ENCODE assay signal across 8 cellular contexts in the genomic region with DNA sequence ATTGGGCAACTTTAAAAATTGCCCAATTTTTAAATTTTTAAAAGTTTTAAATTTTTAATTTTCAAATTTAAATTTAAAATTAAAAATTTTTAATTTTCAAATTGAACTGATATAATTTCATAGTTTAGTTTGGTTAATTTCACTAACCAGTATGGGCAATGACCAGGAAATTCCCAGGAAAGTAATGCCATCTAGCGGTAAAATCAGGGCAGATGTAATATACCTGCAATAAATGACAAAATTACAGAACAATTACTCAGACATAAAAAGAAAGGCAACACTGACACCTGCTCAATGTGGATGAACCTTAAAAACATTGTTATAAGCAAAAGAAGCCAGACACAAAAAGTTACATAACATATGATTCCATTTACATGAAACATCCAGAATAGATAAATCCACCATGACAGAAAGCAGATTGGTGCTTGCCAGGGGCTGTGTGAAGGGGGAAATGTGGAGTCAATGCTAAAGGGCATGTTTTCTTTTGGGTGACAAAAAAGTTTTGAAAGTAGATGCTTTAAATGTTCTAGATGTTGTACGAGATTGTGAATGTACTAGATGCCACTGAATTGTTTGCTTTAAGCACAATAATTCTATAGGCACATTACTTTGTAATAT. TPM values are rescaled to one million over a fixed set of nuclear protein-coding genes. Genes with fewer than 3 reads are reported as not detected.
A peak's percentile ranks its signal among the peaks of the same experiment; 100 is the strongest.
DNase-seq lines count a peak whose midpoint lies in the region; ATAC-seq, FAIRE-seq and TF ChIP-seq lines count a peak whose summit lies in the region.

No MANE protein-coding gene starts in this region.

- POLR2A ChIA-PET in MCF 10A (lab: Yijun Ruan, JAX), result interaction anchor here (1.0 to 2.5 kb wide), 3 partner anchors 11 to 137 kb away, joined by 3 to 18 read pairs (median 3); no protein-coding TSS in a partner anchor

- no peaks in the 10 kb centered on the region for H3K36me3 Mint-ChIP-seq in MCF 10A (ENCODE audit: insufficient read depth, unreplicated experiment)

- H3K9me3 ChIP-seq in kidney (ENCODE audit: control insufficient read depth in 1 of 2, low read length in 2 of 2) (no peaks in the 10 kb centered on the region), tibial artery (no peaks in the 10 kb centered on the region)

- H3K4me1 Mint-ChIP-seq in MCF 10A (ENCODE audit: insufficient read depth, unreplicated experiment), result peaks cover 6% of the 10 kb centered on the region

- H3K4me3 ChIP-seq in kidney (ENCODE audit: low read length in 2 of 2) (no peak overlapping the region), tibial artery (no peak overlapping the region)

- ATAC-seq in GM19351 (IDR thresholded peaks at IDR 0.05; ENCODE audit: unreplicated experiment) (peak; percentile 58), HG02588 (IDR thresholded peaks at IDR 0.05; ENCODE audit: unreplicated experiment) (no peak), HG02852 (IDR thresholded peaks at IDR 0.05; ENCODE audit: unreplicated experiment) (no peak)

- intact Hi-C loops in MCF 10A (cut with micrococcal nuclease) (loop anchor here (1.0 to 2.0 kb wide), 4 partner anchors 98 to 347 kb away; a partner anchor contains a TSS), kidney (cut with DNase I) (loop anchor here (5.0 kb wide), 1 partner anchor 137 kb away; no protein-coding TSS in a partner anchor), tibial artery (cut with DNase I; ENCODE audit: low total_unique reads) (no loop called here)

- CTCF ChIA-PET in MCF 10A (lab: Yijun Ruan, JAX), result interaction anchor here (0.6 to 3.1 kb wide), 16 partner anchors 10 to 415 kb away, joined by 3 to 32 read pairs (median 6); no protein-coding TSS in a partner anchor

- DNase-seq in Caki2 (ENCODE audit: low read depth) (peak; percentile 43), NCI-H460 (ENCODE audit: extremely low read depth, low read depth) (peak; percentile 59), MCF 10A (ENCODE audit: unreplicated experiment) (peak; percentile 62), kidney (no peak), tibial artery (no peak)

- H3K27me3 Mint-ChIP-seq in MCF 10A (ENCODE audit: insufficient read depth, unreplicated experiment), result no peaks in the 10 kb centered on the region

- no peaks in the 10 kb centered on the region for H3K27me3 ChIP-seq in tibial artery

- in situ Hi-C loops in Caki2 (cut with HindIII; ENCODE audit: low pct_unique_long_range_greater_than_20kb, low sequenced_read_pairs), result no loop called here

- peak overlapping the region in 1 of 2 donors; percentile 8 for H3K9ac ChIP-seq in kidney (ENCODE audit: low read length in 2 of 2)

- H3K27ac ChIP-seq in kidney (ENCODE audit: low read depth in 2 of 2, low read length in 2 of 2) (no peak overlapping the region), tibial artery (no peak overlapping the region)

- H3K9me3 Mint-ChIP-seq in MCF 10A (ENCODE audit: unreplicated experiment), result no peaks in the 10 kb centered on the region

- H3K4me1 ChIP-seq in kidney (ENCODE audit: control insufficient read depth in 1 of 2, insufficient read depth in 1 of 2, low read depth in 1 of 2, low read length in 2 of 2), result peaks cover 2 to 7% of the 10 kb centered on the region in 2 donors
- H3K4me1 ChIP-seq in tibial artery, result no peaks in the 10 kb centered on the region

- TF ChIP-seq CTCF in MCF 10A (IDR thresholded peaks at IDR 0.05; ENCODE audit: unreplicated experiment) (peak; percentile 71), kidney (IDR thresholded peaks at IDR 0.05; ENCODE audit: borderline replicate concordance, extremely low read depth, insufficient read depth) (peak; percentile 85), tibial artery (IDR thresholded peaks at IDR 0.05) (peak; percentile 78 to 82)

- H3K36me3 ChIP-seq in kidney (ENCODE audit: control insufficient read depth in 1 of 2, insufficient read depth in 2 of 2, low read length in 2 of 2), result no peaks in the 10 kb centered on the region
- no peaks in the 10 kb centered on the region for H3K36me3 ChIP-seq in tibial artery

- FAIRE-seq in kidney (lab: Jason Lieb, UNC), result peak; percentile 99

- H3K4me3 Mint-ChIP-seq in MCF 10A (ENCODE audit: unreplicated experiment), result no peak overlapping the region

- H3K27ac Mint-ChIP-seq in MCF 10A (ENCODE audit: low read depth, unreplicated experiment), result peak overlapping the region; percentile 17

- no TSS peak for BruUV-seq in MCF 10A (replicated peaks; lab: Mats Ljungman, UMichigan)

RNA-seq across cellular contexts. Expression of a gene that starts 28.6 kb away (rescaled TPM):
- total RNA-seq in Caki2 (2014; rRNA removed; shearing (Covaris generic); ENCODE audit: low replicate concordance), result 0.51 and 2.6 TPM in 2 replicates
- 0.10 and 0.14 TPM in 2 replicates for total RNA-seq in NCI-H460 (2014; rRNA removed; shearing (Covaris generic))
- not detected in 2 replicates for polyA plus RNA-seq in NCI-H460 (2014; cell fraction: nucleus; rRNA removed)
- total RNA-seq in MCF 10A (2022) (0.09 and 0.10 TPM in 2 replicates), kidney (38.8 TPM)
- polyA plus RNA-seq in kidney (ENCODE audit: insufficient read depth, low read depth, low replicate concordance), result 19.0 TPM

Comparison
In these comparisons a context has a peak if more than half of its experiments do, and no peak if none do; other contexts are left out.
1. DNase-seq: peak in Caki2 (single experiment), NCI-H460 (single experiment) and MCF 10A (single experiment); none in kidney (single experiment) and tibial artery (0 of 2).
2. RNA of a gene that starts 28.6 kb away (total RNA-seq): 38.8 TPM in kidney (single experiment); 0.51 to 2.6 TPM in Caki2, 0.10 to 0.14 TPM in NCI-H460 and 0.09 to 0.10 TPM in MCF 10A; every median in the first group is over 10 times any median in the second.
3. Peak in every context shown above with its lines, with median percentiles within 50 percentile points of each other: CTCF ChIP-seq.